ENCODE assay signal across 8 cellular contexts in genomic region chr1:192809286-192810252, GRCh38. TPM values are rescaled to one million over a fixed set of nuclear protein-coding genes. Genes with fewer than 3 reads are reported as not detected.
DNase-seq lines count a peak whose midpoint lies in the region; ATAC-seq and TF ChIP-seq lines count a peak whose summit lies in the region.

No MANE protein-coding gene starts in this region.

- no peaks in the 10 kb centered on the region for H3K36me3 ChIP-seq in ovary
- H3K36me3 ChIP-seq in aorta (ENCODE audit: control insufficient read depth in 1 of 2, insufficient read depth in 2 of 2, low read length in 1 of 2), result peaks cover 0 to 3% of the 10 kb centered on the region in 2 donors

- DNase-seq in CD1c-positive myeloid dendritic cell (ENCODE audit: extremely low spot score) (peak; percentile 71), OCI-M1 (lab: John Stamatoyannopoulos, UW) (peak; percentile 76), glutamatergic neuron (peak; percentile 44), ovary (peak in 3 of 5 donors; percentile 25 to 52 (median 43)), aorta (peak in 1 of 2 donors; percentile 63), NCI-H187 (lab: John Stamatoyannopoulos, UW) (no peak)
- peak; percentile 52 for DNase-seq in activated naive CD4-positive, alpha-beta T cell treated with anti-CD3 and anti-CD28 coated beads, Interleukin-2, amount 50 U/mL, for 16 hours

- no peaks in the 10 kb centered on the region for H3K9me3 ChIP-seq in ovary
- no peaks in the 10 kb centered on the region for H3K9me3 ChIP-seq in aorta (ENCODE audit: control insufficient read depth, low read length)

- peaks cover 13% of the 10 kb centered on the region for H3K9me3 Mint-ChIP-seq in glutamatergic neuron (ENCODE audit: unreplicated experiment)

- H3K4me1 ChIP-seq in ovary (ENCODE audit: insufficient read depth), result no peaks in the 10 kb centered on the region
- H3K4me1 ChIP-seq in aorta (ENCODE audit: control insufficient read depth in 1 of 2, insufficient read depth in 2 of 2, low read length in 2 of 2), result no peaks in the 10 kb centered on the region

- H3K27me3 Mint-ChIP-seq in glutamatergic neuron (ENCODE audit: unreplicated experiment), result peaks cover 11% of the 10 kb centered on the region

- H3K4me3 ChIP-seq in ovary, result peak overlapping the region; percentile 55
- peak overlapping the region; percentile 72 to 87 for H3K4me3 ChIP-seq in aorta (ENCODE audit: low read length in 2 of 2)

- ATAC-seq in HG02970 (IDR thresholded peaks at IDR 0.05; ENCODE audit: low FRiP score, unreplicated experiment) (peak; percentile 0), aorta (ENCODE audit: low FRiP score) (peak; percentile 24)

- peaks cover 17% of the 10 kb centered on the region for H3K4me1 Mint-ChIP-seq in glutamatergic neuron (ENCODE audit: low read depth, unreplicated experiment)

- WGBS in ovary, 3 donors, result 14 to 21% (median 17%) methylated on average over 26 of the region's 26 CpGs
- 3 to 11% methylated on average over 26 of the region's 26 CpGs for WGBS in aorta, 2 donors

- TF ChIP-seq POLR2A in ovary (IDR thresholded peaks at IDR 0.05), result no peak

- intact Hi-C loops in ovary (cut with DNase I), result loop anchor here in 2 of 4 donors (5.0 to 10.0 kb wide), 2 partner anchors 205 to 313 kb away; partner anchors contain the start of gene CDC73 (in 1 of the 2)
- intact Hi-C loops in aorta (cut with DNase I), result loop anchor here (5.0 to 10.0 kb wide), 7 partner anchors 93 to 337 kb away; partner anchors contain the start of genes CDC73 (in 1 of the 2) and GLRX2 (in 1 of the 2)

- TF ChIP-seq EP300 in ovary (IDR thresholded peaks at IDR 0.05), result no peak

- peak overlapping the region; percentile 94 for H3K4me3 Mint-ChIP-seq in glutamatergic neuron (ENCODE audit: unreplicated experiment)

- no peak for TF ChIP-seq CTCF in glutamatergic neuron (IDR thresholded peaks at IDR 0.05; ENCODE audit: partially characterized antibody, unreplicated experiment)
- TF ChIP-seq CTCF in ovary (IDR thresholded peaks at IDR 0.05), result no peak

- peak overlapping the region; percentile 99 for H3K27ac Mint-ChIP-seq in glutamatergic neuron (ENCODE audit: unreplicated experiment)

- H3K27me3 ChIP-seq in ovary, result no peaks in the 10 kb centered on the region
- H3K27me3 ChIP-seq in aorta (ENCODE audit: control insufficient read depth in 1 of 2, insufficient read depth in 2 of 2, low read length in 1 of 2), result no peaks in the 10 kb centered on the region

- no peaks in the 10 kb centered on the region for H3K36me3 Mint-ChIP-seq in glutamatergic neuron (ENCODE audit: unreplicated experiment)

- H3K27ac ChIP-seq in ovary (peak overlapping the region; percentile 66 to 85), aorta (ENCODE audit: low read depth in 1 of 2, low read length in 2 of 2) (peak overlapping the region in 1 of 2 donors; percentile 90)

RNA-seq across cellular contexts. Expression of gene RGS2, which starts 0.7 kb away (rescaled TPM):
- total RNA-seq in glutamatergic neuron (ENCODE audit: unreplicated experiment) (33.5 TPM), ovary (100 to 1,000 TPM in 3 of 7 donors, 10 to 100 TPM in 4; 31.0 to 247 (median 53.6) TPM), aorta (10 to 100 TPM; 56.6 to 99.1 TPM)
- polyA plus RNA-seq in ovary (10 to 100 TPM; 56.4 to 80.4 TPM), aorta (100 to 1,000 TPM in 1 of 2 donors, 10 to 100 TPM in 1; 66.3 to 137 TPM)

Comparison
In these comparisons a context has a peak if more than half of its experiments do, and no peak if none do; other contexts are left out.
1. DNase-seq: peak in CD1c-positive myeloid dendritic cell (single experiment), OCI-M1 (single experiment), activated naive CD4-positive, alpha-beta T cell treated with anti-CD3 and anti-CD28 coated beads, Interleukin-2, amount 50 U/mL, for 16 hours (single experiment), glutamatergic neuron (single experiment) and ovary (3 of 5); none in NCI-H187 (0 of 2).